ENCODE assay signal across 22 cellular contexts in the genomic region with DNA sequence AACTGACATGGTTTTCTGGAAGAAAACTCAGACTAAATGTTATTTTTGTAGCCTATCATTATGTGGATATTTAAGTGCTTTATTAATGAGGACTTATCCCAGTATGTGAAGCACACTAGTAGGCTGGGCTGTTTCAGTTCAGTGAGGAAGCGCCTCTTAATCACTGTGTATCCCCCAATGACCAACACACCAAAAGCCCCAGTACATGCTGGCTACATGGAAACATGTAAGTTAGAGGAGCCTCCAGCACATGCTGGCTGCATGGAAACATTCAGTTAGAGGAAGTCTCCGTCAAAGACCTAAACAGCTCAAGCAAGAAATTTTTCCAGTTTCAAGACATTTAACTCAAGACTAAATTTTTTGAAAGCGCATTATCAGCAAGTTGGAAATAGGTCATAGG.
"Had no signal": no experiment of that assay in that cellular context is flagged by ENCODE, and none has a peak within 500 bp of the region (broad histone marks: within the 10 kb centered on the region; RNA-seq: fewer than 3 reads in every experiment).

No MANE protein-coding gene starts in this region.

- DNase-seq: esophagus squamous epithelium; foreskin fibroblast; glutamatergic neuron; immature natural killer cell; kidney; left cardiac atrium; left ventricle myocardium inferior; lower lobe of right lung; natural killer cell; posterior cingulate gyrus; small intestine; stimulated activated CD4-positive, alpha-beta T cell treated with anti-CD3 and anti-CD28 coated beads, Interleukin-12 subunit alpha, Interleukin-12 subunit beta, amount 100 ng/mL, for 4 hours; stimulated activated naive CD8-positive, alpha-beta T cell treated with anti-CD3 and anti-CD28 coated beads, Interleukin-15, Interleukin-2, amounts not matched to agents 100 U/mL and 50 U/mL, for 24 hours; thyroid gland had no signal

- H3K9me3 Mint-ChIP-seq: dendritic cell treated with granulocyte-macrophage colony-stimulating factor and Interleukin-4, amounts not matched to agents 40 ng/mL and 50 ng/mL, for 4 days; immature natural killer cell; memory B cell; mesothelial cell of epicardium; natural killer cell; neural crest cell; type B pancreatic cell had no signal

- ATAC-seq: gastroesophageal sphincter; left cardiac atrium; lower lobe of right lung; natural killer cell; stimulated activated naive CD8-positive, alpha-beta T cell treated with anti-CD3 and anti-CD28 coated beads, Interleukin-15, Interleukin-2, amounts not matched to agents 100 U/mL and 50 U/mL, for 24 hours had no signal

- H3K27me3 ChIP-seq: esophagus squamous epithelium, gastroesophageal sphincter, suprapubic skin, thyroid gland had no signal

- H3K27me3 Mint-ChIP-seq: dendritic cell treated with granulocyte-macrophage colony-stimulating factor and Interleukin-4, amounts not matched to agents 40 ng/mL and 50 ng/mL, for 4 days; memory B cell; type B pancreatic cell had no signal

- H3K9me3 ChIP-seq: esophagus squamous epithelium, gastroesophageal sphincter, left ventricle myocardium inferior, lower lobe of right lung, suprapubic skin, thyroid gland had no signal

- H3K4me3 Mint-ChIP-seq: dendritic cell treated with granulocyte-macrophage colony-stimulating factor and Interleukin-4, amounts not matched to agents 40 ng/mL and 50 ng/mL, for 4 days; immature natural killer cell; memory B cell; mesothelial cell of epicardium; natural killer cell; type B pancreatic cell had no signal

- H3K4me3 ChIP-seq: esophagus squamous epithelium, gastroesophageal sphincter, left ventricle myocardium inferior, lower lobe of right lung, suprapubic skin, thyroid gland had no signal

- H3K27ac ChIP-seq: esophagus squamous epithelium, gastroesophageal sphincter, left ventricle myocardium inferior, lower lobe of right lung, suprapubic skin, thyroid gland had no signal

- FAIRE-seq: kidney, small intestine, urothelium cell line had no signal

- H3K27ac Mint-ChIP-seq: dendritic cell treated with granulocyte-macrophage colony-stimulating factor and Interleukin-4, amounts not matched to agents 40 ng/mL and 50 ng/mL, for 4 days; immature natural killer cell; memory B cell; natural killer cell; type B pancreatic cell had no signal
